10 cellular contexts compared by ENCODE assay signal in genomic region chr2:205699554-205700289, GRCh38.
A peak's percentile ranks its signal among the peaks of the same experiment; 100 is the strongest.
DNase-seq lines count a peak whose midpoint lies in the region; ATAC-seq and TF ChIP-seq lines count a peak whose summit lies in the region.
"Had no signal": no experiment of that assay in that cellular context is flagged by ENCODE, and none has a peak within 500 bp of the region (broad histone marks: within the 10 kb centered on the region; RNA-seq: fewer than 3 reads in every experiment).

No MANE protein-coding gene starts in this region.

- peak; percentile 6 for ATAC-seq in GM19455 (IDR thresholded peaks at IDR 0.05; ENCODE audit: unreplicated experiment)
- no peak for ATAC-seq in GM18870 (IDR thresholded peaks at IDR 0.05; ENCODE audit: unreplicated experiment)

- no peak for TF ChIP-seq CTCF in OCI-LY3 (IDR thresholded peaks at IDR 0.05; ENCODE audit: low read depth, low read length)
- no peak for TF ChIP-seq CTCF in GM10248 (IDR thresholded peaks at IDR 0.05; ENCODE audit: control extremely low read depth, extremely low read depth, low read depth, missing control alignments)

- POLR2A ChIA-PET in GM10248 (lab: Yijun Ruan, JAX) = no interaction called here

- H3K27me3 ChIP-seq in OCI-LY3 (ENCODE audit: low read depth, low read length) = no peaks in the 10 kb centered on the region
- H3K27me3 ChIP-seq in duodenal mucosa (ENCODE audit: control insufficient read depth in 1 of 2, insufficient read depth in 2 of 2, low read length in 2 of 2) = no peaks in the 10 kb centered on the region
- H3K27me3 ChIP-seq in rectal smooth muscle tissue (ENCODE audit: control insufficient read depth, insufficient read depth, low read length) = no peaks in the 10 kb centered on the region

- H3K9ac ChIP-seq in OCI-LY3 (ENCODE audit: low read length) = peak overlapping the region; percentile 3; the same call in 1 of the 2 replicates
- H3K9ac ChIP-seq in duodenal mucosa (ENCODE audit: low read depth in 1 of 2, low read length in 2 of 2) = no peak overlapping the region
- H3K9ac ChIP-seq in rectal smooth muscle tissue (ENCODE audit: low read length) = no peak overlapping the region

- H3K4me2 ChIP-seq in OCI-LY3 (ENCODE audit: low read length) = peak overlapping the region; percentile 58

- H3K9me3 ChIP-seq in OCI-LY3 (ENCODE audit: insufficient read depth, low read length) (no peaks in the 10 kb centered on the region), duodenal mucosa (ENCODE audit: control insufficient read depth in 1 of 2, low read length in 2 of 2) (no peaks in the 10 kb centered on the region)

- H3K4me3 ChIP-seq in OCI-LY3 (ENCODE audit: low read length) (0 out of 2 replicates have a peak overlapping the region, but pooled peaks have one; percentile 6), duodenal mucosa (ENCODE audit: low read depth in 1 of 2, low read length in 2 of 2) (no peak overlapping the region), rectal smooth muscle tissue (ENCODE audit: low read length) (no peak overlapping the region)

- H3K79me2 ChIP-seq in OCI-LY3 (ENCODE audit: low read length) = no peaks in the 10 kb centered on the region

- peaks cover 33% of the 10 kb centered on the region for H3K4me1 ChIP-seq in OCI-LY3 (ENCODE audit: low read length)
- H3K4me1 ChIP-seq in duodenal mucosa (ENCODE audit: control insufficient read depth in 1 of 2, insufficient read depth in 2 of 2, low read length in 2 of 2) = peaks cover 13 to 14% of the 10 kb centered on the region in 2 donors
- H3K4me1 ChIP-seq in rectal smooth muscle tissue (ENCODE audit: control insufficient read depth, insufficient read depth, low read length) = peaks cover 95% of the 10 kb centered on the region

- H3K36me3 ChIP-seq in OCI-LY3 (replicated peaks; ENCODE audit: low read depth, low read length) (no peaks in the 10 kb centered on the region), duodenal mucosa (ENCODE audit: control insufficient read depth in 1 of 2, insufficient read depth in 2 of 2, low read length in 2 of 2) (no peaks in the 10 kb centered on the region), rectal smooth muscle tissue (ENCODE audit: control insufficient read depth, insufficient read depth, low read length) (peaks cover 4% of the 10 kb centered on the region)

- CTCF ChIA-PET in GM10248 (lab: Yijun Ruan, JAX) = interaction anchor here (1.7 to 2.4 kb wide), 2 partner anchors 12 to 13 kb away, joined by 3 to 10 read pairs; no protein-coding TSS in a partner anchor

- peak overlapping the region; percentile 46 for H3K27ac ChIP-seq in OCI-LY3 (ENCODE audit: low read length)
- peak overlapping the region; percentile 59 for H3K27ac ChIP-seq in duodenal mucosa (ENCODE audit: low read depth, low read length)
- peak overlapping the region; percentile 97 for H3K27ac ChIP-seq in rectal smooth muscle tissue (ENCODE audit: low read depth, low read length)

- no peak overlapping the region for H2AFZ ChIP-seq in OCI-LY3 (ENCODE audit: low read depth, low read length)

- DNase-seq in GM10248 (ENCODE audit: extremely low spot score) (no peak), NCI-H1436 (lab: John Stamatoyannopoulos, UW) (no peak), hippocampal formation (lab: John Stamatoyannopoulos, UW) (no peak)
- DNase-seq: activated CD4-positive, CD25-positive, alpha-beta regulatory T cell treated with anti-CD3 and anti-CD28 coated beads, Interleukin-2, amount 50 U/mL, for 72 hours; NCI-H510A had no signal

- H4K20me1 ChIP-seq in OCI-LY3 (ENCODE audit: insufficient read depth, low read length) = no peaks in the 10 kb centered on the region

Comparison
In these comparisons a context has a peak if more than half of its experiments do, and no peak if none do; other contexts are left out.
1. H3K27ac ChIP-seq: peak in every context shown above with its lines; median percentile 97 in rectal smooth muscle tissue; 59 in duodenal mucosa; 46 in OCI-LY3.